In the genomic region with DNA sequence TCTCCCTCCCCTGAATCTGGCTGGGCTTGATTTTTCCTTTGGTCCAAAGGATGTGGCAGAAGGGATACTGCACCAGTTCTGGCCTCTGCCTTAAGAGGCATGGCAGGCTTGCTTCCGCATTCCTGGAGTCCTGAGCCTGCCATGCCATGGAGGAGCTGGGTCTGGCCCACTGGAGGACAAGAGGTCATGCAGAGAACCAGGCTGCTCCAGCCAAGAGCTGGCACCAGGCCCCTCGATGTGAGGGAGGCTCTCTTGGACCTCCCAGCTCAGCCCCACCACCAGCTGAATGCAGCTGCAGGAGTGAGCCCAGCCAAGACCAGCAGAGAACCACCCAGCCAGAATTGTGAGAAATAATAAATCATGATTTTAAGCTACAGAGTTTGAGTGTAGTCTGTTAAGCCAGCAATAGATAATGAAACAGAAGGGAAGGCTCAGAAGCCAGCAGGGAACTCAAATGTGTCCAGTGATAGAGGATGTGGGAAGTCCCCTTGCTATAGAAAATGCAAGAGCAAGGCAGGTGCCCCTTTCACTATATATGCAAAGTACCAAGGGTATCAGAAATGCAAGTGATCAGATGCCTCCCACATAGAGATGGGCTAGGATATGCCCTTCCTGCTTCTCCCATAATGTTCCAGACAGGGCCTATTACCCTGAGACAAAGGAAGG, we compare ENCODE assay signal across 11 cellular contexts.
DNase-seq lines count a peak whose midpoint lies in the region; ATAC-seq and TF ChIP-seq lines count a peak whose summit lies in the region.
"Had no signal": no experiment of that assay in that cellular context is flagged by ENCODE, and none has a peak within 500 bp of the region (broad histone marks: within the 10 kb centered on the region; RNA-seq: fewer than 3 reads in every experiment).

No MANE protein-coding gene starts in this region.

- no peak for DNase-seq in activated CD4-positive, alpha-beta T cell treated with anti-CD3 and anti-CD28 coated beads, Interleukin-2, amount 10 ng/mL, durations not matched to agents 7 days and 5 days
- DNase-seq in activated CD4-positive, alpha-beta T cell treated with anti-CD3 and anti-CD28 coated beads for 1 hour = no peak
- DNase-seq in activated T-helper 2 cell treated with anti-CD3 and anti-CD28 coated beads, Interferon-gamma antibody, Interleukin-2, Interleukin-4, amounts not matched to agents 10 μg/mL and 5 μg/mL and 100 μg/mL, durations not matched to agents 14 hours and 24 hours and 36 hours (ENCODE audit: low spot score) = no peak
- no peak for DNase-seq in stimulated activated naive B cell treated with anti-CD40 and anti-IgM and Interleukin-4, amounts not matched to agents 10 μg/mL and 1 μg/mL and 100 μg/mL, for 72 hours
- DNase-seq in stimulated activated CD4-positive, alpha-beta T cell treated with anti-CD3 and anti-CD28 coated beads, Interleukin-1b, Interleukin-23, amount 100 ng/mL, for 48 hours = no peak
- no peak for DNase-seq in brain microvascular endothelial cell
- DNase-seq: NCI-H524 had no signal

- H3K4me3 Mint-ChIP-seq in activated CD4-positive, alpha-beta T cell treated with anti-CD3 and anti-CD28 coated beads, Interleukin-2, amount 10 ng/mL, durations not matched to agents 7 days and 5 days = no peak overlapping the region
- H3K4me3 Mint-ChIP-seq in activated T-helper 2 cell treated with anti-CD3 and anti-CD28 coated beads, Interferon-gamma antibody, Interleukin-2, Interleukin-4, amounts not matched to agents 10 μg/mL and 5 μg/mL and 100 μg/mL, durations not matched to agents 14 hours and 24 hours and 36 hours (ENCODE audit: low read depth) = no peak overlapping the region
- H3K4me3 Mint-ChIP-seq in stimulated activated naive B cell treated with anti-CD40 and anti-IgM and Interleukin-4, amounts not matched to agents 10 μg/mL and 1 μg/mL and 100 μg/mL, for 72 hours = peak overlapping the region in 1 of 2 donors; percentile 55
- H3K4me3 Mint-ChIP-seq: neural crest cell had no signal

- in situ Hi-C loops in brain microvascular endothelial cell (cut with HindIII; ENCODE audit: low pct_ligation_motif_present, low sequenced_read_pairs) = no loop called here

- peak overlapping the region; percentile 36 for H3K27ac Mint-ChIP-seq in activated CD4-positive, alpha-beta T cell treated with anti-CD3 and anti-CD28 coated beads, Interleukin-2, amount 10 ng/mL, durations not matched to agents 7 days and 5 days
- peak overlapping the region; percentile 74 for H3K27ac Mint-ChIP-seq in activated T-helper 2 cell treated with anti-CD3 and anti-CD28 coated beads, Interferon-gamma antibody, Interleukin-2, Interleukin-4, amounts not matched to agents 10 μg/mL and 5 μg/mL and 100 μg/mL, durations not matched to agents 14 hours and 24 hours and 36 hours
- H3K27ac Mint-ChIP-seq in stimulated activated naive B cell treated with anti-CD40 and anti-IgM and Interleukin-4, amounts not matched to agents 10 μg/mL and 1 μg/mL and 100 μg/mL, for 72 hours = no peak overlapping the region

- H3K36me3 Mint-ChIP-seq in activated CD4-positive, alpha-beta T cell treated with anti-CD3 and anti-CD28 coated beads, Interleukin-2, amount 10 ng/mL, durations not matched to agents 7 days and 5 days (ENCODE audit: low read depth) = peaks cover 22% of the 10 kb centered on the region
- H3K36me3 Mint-ChIP-seq in activated T-helper 2 cell treated with anti-CD3 and anti-CD28 coated beads, Interferon-gamma antibody, Interleukin-2, Interleukin-4, amounts not matched to agents 10 μg/mL and 5 μg/mL and 100 μg/mL, durations not matched to agents 14 hours and 24 hours and 36 hours (ENCODE audit: low read depth) = peaks cover 8% of the 10 kb centered on the region
- H3K36me3 Mint-ChIP-seq in stimulated activated naive B cell treated with anti-CD40 and anti-IgM and Interleukin-4, amounts not matched to agents 10 μg/mL and 1 μg/mL and 100 μg/mL, for 72 hours = peaks cover 3 to 6% of the 10 kb centered on the region in 2 donors

- H3K9me3 Mint-ChIP-seq in activated CD4-positive, alpha-beta T cell treated with anti-CD3 and anti-CD28 coated beads, Interleukin-2, amount 10 ng/mL, durations not matched to agents 7 days and 5 days = no peaks in the 10 kb centered on the region
- H3K9me3 Mint-ChIP-seq in activated T-helper 2 cell treated with anti-CD3 and anti-CD28 coated beads, Interferon-gamma antibody, Interleukin-2, Interleukin-4, amounts not matched to agents 10 μg/mL and 5 μg/mL and 100 μg/mL, durations not matched to agents 14 hours and 24 hours and 36 hours = no peaks in the 10 kb centered on the region
- H3K9me3 Mint-ChIP-seq in stimulated activated naive B cell treated with anti-CD40 and anti-IgM and Interleukin-4, amounts not matched to agents 10 μg/mL and 1 μg/mL and 100 μg/mL, for 72 hours = peaks cover 3 to 4% of the 10 kb centered on the region in 2 donors
- H3K9me3 Mint-ChIP-seq: neural crest cell had no signal

- H3K4me1 Mint-ChIP-seq in activated CD4-positive, alpha-beta T cell treated with anti-CD3 and anti-CD28 coated beads, Interleukin-2, amount 10 ng/mL, durations not matched to agents 7 days and 5 days = peaks cover 75% of the 10 kb centered on the region
- H3K4me1 Mint-ChIP-seq in activated T-helper 2 cell treated with anti-CD3 and anti-CD28 coated beads, Interferon-gamma antibody, Interleukin-2, Interleukin-4, amounts not matched to agents 10 μg/mL and 5 μg/mL and 100 μg/mL, durations not matched to agents 14 hours and 24 hours and 36 hours (ENCODE audit: low read depth) = peaks cover 53% of the 10 kb centered on the region
- H3K4me1 Mint-ChIP-seq in stimulated activated naive B cell treated with anti-CD40 and anti-IgM and Interleukin-4, amounts not matched to agents 10 μg/mL and 1 μg/mL and 100 μg/mL, for 72 hours = peaks cover 45 to 63% of the 10 kb centered on the region in 2 donors
- H3K4me1 Mint-ChIP-seq: neural crest cell had no signal

- H3K27me3 Mint-ChIP-seq in activated CD4-positive, alpha-beta T cell treated with anti-CD3 and anti-CD28 coated beads, Interleukin-2, amount 10 ng/mL, durations not matched to agents 7 days and 5 days = no peaks in the 10 kb centered on the region
- no peaks in the 10 kb centered on the region for H3K27me3 Mint-ChIP-seq in activated T-helper 2 cell treated with anti-CD3 and anti-CD28 coated beads, Interferon-gamma antibody, Interleukin-2, Interleukin-4, amounts not matched to agents 10 μg/mL and 5 μg/mL and 100 μg/mL, durations not matched to agents 14 hours and 24 hours and 36 hours (ENCODE audit: low read depth)
- H3K27me3 Mint-ChIP-seq in stimulated activated naive B cell treated with anti-CD40 and anti-IgM and Interleukin-4, amounts not matched to agents 10 μg/mL and 1 μg/mL and 100 μg/mL, for 72 hours = no peaks in the 10 kb centered on the region

- TF ChIP-seq CTCF in brain microvascular endothelial cell (IDR thresholded peaks at IDR 0.05; ENCODE audit: low read depth, low read length, missing control alignments) = no peak

- H3K27ac ChIP-seq in brain microvascular endothelial cell = no peak overlapping the region
- H3K27ac ChIP-seq: breast epithelium had no signal

- POLR2A ChIA-PET in activated CD4-positive, alpha-beta T cell treated with anti-CD3 and anti-CD28 coated beads, Interleukin-2, amount 10 ng/mL, durations not matched to agents 7 days and 5 days (lab: Charles Lee) = interaction anchor here (0.8 kb wide), 1 partner anchor 224 kb away, joined by 3 read pairs; no protein-coding TSS in a partner anchor

- H3K27me3 ChIP-seq in brain microvascular endothelial cell (replicated peaks) = no peaks in the 10 kb centered on the region
- H3K27me3 ChIP-seq: breast epithelium had no signal

- no peaks in the 10 kb centered on the region for H3K36me3 ChIP-seq in brain microvascular endothelial cell (replicated peaks)
- H3K36me3 ChIP-seq: breast epithelium had no signal

- intact Hi-C loops in activated T-helper 2 cell treated with anti-CD3 and anti-CD28 coated beads, Interferon-gamma antibody, Interleukin-2, Interleukin-4, amounts not matched to agents 10 μg/mL and 5 μg/mL and 100 μg/mL, durations not matched to agents 14 hours and 24 hours and 36 hours (cut with micrococcal nuclease) = no loop called here

- no peak overlapping the region for H3K4me3 ChIP-seq in brain microvascular endothelial cell (ENCODE audit: low read depth, low read length)
- H3K4me3 ChIP-seq: breast epithelium had no signal

- peak; percentile 42 for ATAC-seq in HG02852 (IDR thresholded peaks at IDR 0.05; ENCODE audit: unreplicated experiment)
- ATAC-seq in stimulated activated naive B cell treated with anti-CD40 and anti-IgM and Interleukin-4, amounts not matched to agents 10 μg/mL and 1 μg/mL and 100 μg/mL, for 72 hours (replicated peaks) = peak; percentile 86
- no peak for ATAC-seq in HG02763 (IDR thresholded peaks at IDR 0.05; ENCODE audit: unreplicated experiment)

- CTCF ChIA-PET in activated CD4-positive, alpha-beta T cell treated with anti-CD3 and anti-CD28 coated beads, Interleukin-2, amount 10 ng/mL, durations not matched to agents 7 days and 5 days (lab: Charles Lee) = interaction anchor here (1.1 to 4.4 kb wide), 4 partner anchors 11 to 63 kb away, joined by 3 to 21 read pairs (median 4); no protein-coding TSS in a partner anchor
